14 cellular contexts compared by ENCODE assay signal in the genomic region with DNA sequence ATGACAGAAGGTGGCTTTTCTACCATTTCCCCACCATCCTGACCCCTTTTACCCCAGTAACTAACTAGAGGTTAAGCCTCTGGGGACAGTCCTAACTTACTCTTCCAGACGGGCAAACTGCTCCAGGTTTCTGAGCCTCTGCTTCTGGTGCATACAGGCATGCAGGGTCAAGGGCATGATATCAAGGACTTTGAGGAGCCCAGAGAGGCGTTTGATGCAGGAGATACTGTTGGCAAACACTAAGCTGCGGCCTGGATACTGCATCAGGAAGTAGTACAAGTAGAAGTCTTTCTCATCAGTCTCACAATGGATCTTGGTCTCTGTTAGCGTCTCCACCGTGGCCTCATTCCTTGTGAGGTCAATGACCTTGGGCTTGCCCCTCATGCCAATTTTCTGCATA.
"Had no signal": no experiment of that assay in that cellular context is flagged by ENCODE, and none has a peak within 500 bp of the region (broad histone marks: within the 10 kb centered on the region; RNA-seq: fewer than 3 reads in every experiment).

No MANE protein-coding gene starts in this region.

- DNase-seq: activated CD4-positive, alpha-beta memory T cell treated with anti-CD3 and anti-CD28 coated beads, Interleukin-2, amount 10 ng/mL, durations not matched to agents 7 days and 5 days; activated CD4-positive, alpha-beta T cell treated with anti-CD3 and anti-CD28 coated beads for 4 hours; brain microvascular endothelial cell; cerebellar nuclear complex; erythroblast; left colon; stimulated activated CD4-positive, alpha-beta T cell treated with anti-CD3 and anti-CD28 coated beads, Interleukin-2, amount 100 ng/mL, for 48 hours; stimulated activated naive B cell treated with anti-CD40 and anti-IgM and Interleukin-4, amounts not matched to agents 10 μg/mL and 1 μg/mL and 100 μg/mL, for 72 hours; T-helper 2 cell; tibial artery had no signal

- H3K27ac ChIP-seq: brain microvascular endothelial cell, tibial artery, vagina had no signal

- H3K27ac Mint-ChIP-seq: activated CD4-positive, alpha-beta memory T cell treated with anti-CD3 and anti-CD28 coated beads, Interleukin-2, amount 10 ng/mL, durations not matched to agents 7 days and 5 days; activated naive CD4-positive, alpha-beta T cell treated with anti-CD3 and anti-CD28 coated beads, Interleukin-2, amount 50 U/mL, for 24 hours; dendritic cell treated with granulocyte-macrophage colony-stimulating factor and Interleukin-4, amounts not matched to agents 40 ng/mL and 50 ng/mL, for 4 days; stimulated activated naive B cell treated with anti-CD40 and anti-IgM and Interleukin-4, amounts not matched to agents 10 μg/mL and 1 μg/mL and 100 μg/mL, for 72 hours; WTC11 had no signal

- H3K9me3 Mint-ChIP-seq: activated CD4-positive, alpha-beta memory T cell treated with anti-CD3 and anti-CD28 coated beads, Interleukin-2, amount 10 ng/mL, durations not matched to agents 7 days and 5 days; activated naive CD4-positive, alpha-beta T cell treated with anti-CD3 and anti-CD28 coated beads, Interleukin-2, amount 50 U/mL, for 24 hours; dendritic cell treated with granulocyte-macrophage colony-stimulating factor and Interleukin-4, amounts not matched to agents 40 ng/mL and 50 ng/mL, for 4 days; stimulated activated naive B cell treated with anti-CD40 and anti-IgM and Interleukin-4, amounts not matched to agents 10 μg/mL and 1 μg/mL and 100 μg/mL, for 72 hours; WTC11 had no signal

- H3K27me3 ChIP-seq: brain microvascular endothelial cell, tibial artery, vagina had no signal

- H3K4me3 ChIP-seq: tibial artery, vagina had no signal

- H3K27me3 Mint-ChIP-seq: activated CD4-positive, alpha-beta memory T cell treated with anti-CD3 and anti-CD28 coated beads, Interleukin-2, amount 10 ng/mL, durations not matched to agents 7 days and 5 days; activated naive CD4-positive, alpha-beta T cell treated with anti-CD3 and anti-CD28 coated beads, Interleukin-2, amount 50 U/mL, for 24 hours; dendritic cell treated with granulocyte-macrophage colony-stimulating factor and Interleukin-4, amounts not matched to agents 40 ng/mL and 50 ng/mL, for 4 days; stimulated activated naive B cell treated with anti-CD40 and anti-IgM and Interleukin-4, amounts not matched to agents 10 μg/mL and 1 μg/mL and 100 μg/mL, for 72 hours had no signal

- H3K4me3 Mint-ChIP-seq: activated CD4-positive, alpha-beta memory T cell treated with anti-CD3 and anti-CD28 coated beads, Interleukin-2, amount 10 ng/mL, durations not matched to agents 7 days and 5 days; activated naive CD4-positive, alpha-beta T cell treated with anti-CD3 and anti-CD28 coated beads, Interleukin-2, amount 50 U/mL, for 24 hours; dendritic cell treated with granulocyte-macrophage colony-stimulating factor and Interleukin-4, amounts not matched to agents 40 ng/mL and 50 ng/mL, for 4 days; stimulated activated naive B cell treated with anti-CD40 and anti-IgM and Interleukin-4, amounts not matched to agents 10 μg/mL and 1 μg/mL and 100 μg/mL, for 72 hours; WTC11 had no signal

- H3K9me3 ChIP-seq: tibial artery, vagina had no signal

- ATAC-seq: left colon; stimulated activated naive B cell treated with anti-CD40 and anti-IgM and Interleukin-4, amounts not matched to agents 10 μg/mL and 1 μg/mL and 100 μg/mL, for 72 hours; WTC11 had no signal
